ENCODE assay signal across 8 cellular contexts in the genomic region with DNA sequence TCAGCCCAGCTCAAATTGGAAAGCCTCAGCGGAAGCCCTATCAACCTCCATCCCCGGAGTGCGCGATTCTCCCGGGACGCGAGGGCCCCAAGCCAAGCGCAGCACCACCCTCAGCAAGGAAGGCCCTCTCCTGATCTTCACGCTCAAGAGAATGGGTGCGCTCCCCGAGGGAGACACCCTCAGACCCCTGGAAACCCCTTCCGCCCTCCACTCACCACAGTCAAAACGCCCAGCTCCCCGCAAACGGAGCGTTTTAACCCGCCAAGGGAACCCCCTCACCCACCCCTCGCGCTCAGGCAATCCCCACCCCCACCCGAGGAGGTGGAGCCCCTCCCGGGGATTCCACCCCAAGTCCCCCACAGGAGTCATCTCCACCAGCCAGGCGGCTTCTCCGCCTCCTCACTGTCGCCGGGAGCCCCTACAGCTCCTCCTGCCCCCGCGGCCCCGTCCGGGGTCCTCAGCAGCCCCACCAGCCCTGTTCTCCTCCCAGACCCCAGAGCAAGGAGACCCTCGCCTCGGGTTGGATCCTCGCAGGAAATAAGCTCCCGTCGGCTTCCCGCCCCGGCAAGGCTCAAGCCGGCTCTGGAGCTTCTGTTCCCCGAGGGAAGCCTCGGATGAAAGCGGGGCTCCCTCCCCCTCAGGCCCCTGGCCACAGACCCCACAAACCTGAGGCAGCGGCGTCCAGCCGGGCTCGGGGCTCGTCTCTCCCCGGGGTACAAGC. TPM values are rescaled to one million over a fixed set of nuclear protein-coding genes. Genes with fewer than 3 reads are reported as not detected.
DNase-seq lines count a peak whose midpoint lies in the region; ATAC-seq, FAIRE-seq and TF ChIP-seq lines count a peak whose summit lies in the region.

No MANE protein-coding gene starts in this region.

- H3K4me1 ChIP-seq in HepG2 (ENCODE audit: insufficient read depth, low read length), result peaks cover 74% of the 10 kb centered on the region

- TF ChIP-seq EP300 in HepG2 (IDR thresholded peaks at IDR 0.05; ENCODE audit: low read depth in 2 of 2, low read length in 2 of 2), result no peak
- TF ChIP-seq EP300 in HepG2 (CRISPR knock-in tag; IDR thresholded peaks at IDR 0.05; ENCODE audit: borderline replicate concordance), result no peak

- peak overlapping the region; percentile 98 to 100 (median 99) for H3K4me3 ChIP-seq in HepG2 (replicated peaks in 1 of 3; ENCODE audit: insufficient read depth in 1 of 3, low read depth in 2 of 3, low read length in 3 of 3)

- BruUV-seq in HepG2 (replicated peaks; lab: Mats Ljungman, UMichigan), result no TSS peak

- no peak overlapping the region for H2AFZ ChIP-seq in HepG2 (ENCODE audit: low read length)

- H3K4me2 ChIP-seq in HepG2 (ENCODE audit: low read depth, low read length), result peak overlapping the region; percentile 84

- in situ Hi-C loops in HepG2 (cut with HindIII; ENCODE audit: extremely low pct_ligation_motif_present, low pct_unique_long_range_greater_than_20kb), result no loop called here

- CTCF ChIA-PET in HepG2 (lab: Yijun Ruan, JAX; ENCODE audit: low intra/inter-chr PET ratio, low total read pairs), result no interaction called here

- TF ChIP-seq POLR2A in HepG2 (IDR thresholded peaks at IDR 0.05; ENCODE audit: insufficient read depth in 1 of 2, low read depth in 2 of 2, low read length in 2 of 2), result no peak

- DNase-seq in ELR (ENCODE audit: low read depth) (peak; percentile 53), UCSD-AML1 (lab: John Stamatoyannopoulos, UW; ENCODE audit: unreplicated experiment) (peak; percentile 43), HepG2 (ENCODE audit: low spot score) (no peak), HPDE6-E6E7 (ENCODE audit: extremely low spot score) (no peak)
- peak; percentile 38 for DNase-seq in central memory CD4-positive, alpha-beta T cell
- peak; percentile 19 to 35 for DNase-seq in stimulated activated CD4-positive, alpha-beta T cell treated with anti-CD3 and anti-CD28 coated beads, Interleukin-4, amount 100 ng/mL, for 48 hours (ENCODE audit: low read depth in 2 of 2)

- ATAC-seq in HG02973 (IDR thresholded peaks at IDR 0.05; ENCODE audit: unreplicated experiment), result peak; percentile 0
- peak; percentile 36 for ATAC-seq in HepG2
- ATAC-seq in HG03520 (IDR thresholded peaks at IDR 0.05; ENCODE audit: unreplicated experiment), result no peak

- intact Hi-C loops in HepG2 (cut with micrococcal nuclease; ENCODE audit: unreplicated experiment), result no loop called here

- H3K36me3 ChIP-seq in HepG2 (replicated peaks in 1 of 2; ENCODE audit: control insufficient read depth in 1 of 2, insufficient read depth in 2 of 2, low read length in 2 of 2), result peaks cover 0 to 7% of the 10 kb centered on the region in 2 experiments; a peak in 2 of 5 replicates

- no peak for TF ChIP-seq CTCF in HepG2 (CRISPR knock-in tag; IDR thresholded peaks at IDR 0.05)

- no peaks in the 10 kb centered on the region; a peak in 1 of 5 replicates for H3K27me3 ChIP-seq in HepG2 (ENCODE audit: control insufficient read depth in 1 of 2, insufficient read depth in 2 of 2, low read length in 2 of 2)

- POLR2A ChIA-PET in HepG2 (lab: Yijun Ruan, JAX), result interaction anchor here (1.0 to 1.8 kb wide), 6 partner anchors 16 to 408 kb away, joined by 4 to 7 read pairs (median 6); partner anchors contain the start of genes ATP5F1B, NACA, PTGES3 and RBMS2

- peak overlapping the region; percentile 74 for H3K27ac ChIP-seq in HepG2 (ENCODE audit: extremely low read length, insufficient read depth, low read length)

- H4K20me1 ChIP-seq in HepG2 (ENCODE audit: insufficient read depth, low read length), result peaks cover 10% of the 10 kb centered on the region

- TF ChIP-seq RAD21 in HepG2 (CRISPR knock-in tag; IDR thresholded peaks at IDR 0.05), result no peak

- 0% methylated on average over 21 of the region's 46 CpGs for WGBS in HepG2 (ENCODE audit: low lambda C conversion rate)

- no peaks in the 10 kb centered on the region for H3K9me3 ChIP-seq in HepG2 (ENCODE audit: low read length)

- H3K9ac ChIP-seq in HepG2 (ENCODE audit: insufficient read depth, low read depth, low read length), result peak overlapping the region; percentile 92

- peaks cover 67% of the 10 kb centered on the region for H3K79me2 ChIP-seq in HepG2 (ENCODE audit: insufficient read depth, low read length)

- FAIRE-seq in HepG2 (lab: Jason Lieb, UNC), result no peak

TF ChIP-seq in HepG2, 621 proteins besides CTCF, POLR2A, EP300 and RAD21 (continues in another document):
- TF ChIP-seq ZSCAN31 (CRISPR knock-in tag; IDR thresholded peaks at IDR 0.05; ENCODE audit: low read depth) (0 out of 2 replicates have a peak, but pooled peaks have one; percentile 38), HNRNPLL (IDR thresholded peaks at IDR 0.05; ENCODE audit: low read depth, low read length, poor library complexity, severe bottlenecking) (peak; percentile 15)

RNA-seq across cellular contexts. Expression of gene BAZ2A, which starts 0.5 kb away (rescaled TPM):
- 21.8 and 25.5 TPM in 2 replicates for total RNA-seq in HepG2 (2016; rRNA removed; fragmentation: Illumina TruSeq; extraction: Trizol)
- 7.5 and 9.3 TPM in 2 replicates for total RNA-seq in HepG2 (2016; cell fraction: cytosol; rRNA removed; fragmentation: Illumina TruSeq; extraction: Trizol; ENCODE audit: low read depth)
- 19.6 and 20.3 TPM in 2 replicates for total RNA-seq in HepG2 (2016; cell fraction: insoluble cytoplasmic fraction; rRNA removed; fragmentation: Illumina TruSeq; extraction: Trizol)
- total RNA-seq in HepG2 (2016; cell fraction: membrane; rRNA removed; fragmentation: Illumina TruSeq; extraction: Trizol), result 10.4 and 11.5 TPM in 2 replicates
- 26.9 and 27.3 TPM in 2 replicates for total RNA-seq in HepG2 (2016; cell fraction: nucleus; rRNA removed; fragmentation: Illumina TruSeq; extraction: Trizol)
- polyA plus RNA-seq in HepG2 (2011; rRNA removed), result 63.5 and 73.5 TPM in 2 replicates
- polyA plus RNA-seq in HepG2 (2011; cell fraction: cytosol; rRNA removed), result 26.0 and 27.6 TPM in 2 replicates
- 119 and 134 TPM in 2 replicates for polyA plus RNA-seq in HepG2 (2011; cell fraction: nucleus; rRNA removed)
- polyA plus RNA-seq in HepG2 (2012), result 46.0 and 50.1 TPM in 2 replicates
- 0.96 and 1.7 TPM in 2 replicates for polyA plus RNA-seq in HepG2 (2016; cell fraction: cytosol; fragmentation: Illumina TruSeq; extraction: Trizol; ENCODE audit: low read depth)
- 18.5 and 25.0 TPM in 2 replicates for polyA plus RNA-seq in HepG2 (2016; cell fraction: insoluble cytoplasmic fraction; fragmentation: Illumina TruSeq; extraction: Trizol; ENCODE audit: low read depth)
- polyA plus RNA-seq in HepG2 (2016; cell fraction: membrane; fragmentation: Illumina TruSeq; extraction: Trizol; ENCODE audit: low read depth), result 4.6 and 4.7 TPM in 2 replicates
- 52.0 and 52.8 TPM in 2 replicates for polyA plus RNA-seq in HepG2 (2016; cell fraction: nucleus; fragmentation: Illumina TruSeq; extraction: Trizol; ENCODE audit: insufficient read depth, low read depth)
- polyA minus RNA-seq in HepG2 (2011; rRNA and poly(A)+ RNA removed; ENCODE audit: low replicate concordance), result 99.4 and 117 TPM in 2 replicates
- polyA minus RNA-seq in HepG2 (2011; cell fraction: cytosol; rRNA and poly(A)+ RNA removed), result 47.0 and 52.8 TPM in 2 replicates
- 86.6 and 108 TPM in 2 replicates for polyA minus RNA-seq in HepG2 (2011; cell fraction: nucleus; rRNA and poly(A)+ RNA removed)

RNA-seq across cellular contexts. Expression of gene ATP5F1B, which starts 16.2 kb away (rescaled TPM):
- 1,051 and 1,399 TPM in 2 replicates for total RNA-seq in HepG2 (2016; rRNA removed; fragmentation: Illumina TruSeq; extraction: Trizol)
- total RNA-seq in HepG2 (2016; cell fraction: cytosol; rRNA removed; fragmentation: Illumina TruSeq; extraction: Trizol; ENCODE audit: low read depth), result 224 and 228 TPM in 2 replicates
- total RNA-seq in HepG2 (2016; cell fraction: insoluble cytoplasmic fraction; rRNA removed; fragmentation: Illumina TruSeq; extraction: Trizol), result 1,021 and 1,411 TPM in 2 replicates
- 344 and 367 TPM in 2 replicates for total RNA-seq in HepG2 (2016; cell fraction: membrane; rRNA removed; fragmentation: Illumina TruSeq; extraction: Trizol)
- total RNA-seq in HepG2 (2016; cell fraction: nucleus; rRNA removed; fragmentation: Illumina TruSeq; extraction: Trizol), result 359 and 382 TPM in 2 replicates
- 985 and 1,180 TPM in 2 replicates for polyA plus RNA-seq in HepG2 (2011; rRNA removed)
- 961 and 1,057 TPM in 2 replicates for polyA plus RNA-seq in HepG2 (2011; cell fraction: cytosol; rRNA removed)
- polyA plus RNA-seq in HepG2 (2011; cell fraction: nucleus; rRNA removed), result 521 and 614 TPM in 2 replicates
- polyA plus RNA-seq in HepG2 (2012), result 690 and 871 TPM in 2 replicates
- 156 and 174 TPM in 2 replicates for polyA plus RNA-seq in HepG2 (2016; cell fraction: cytosol; fragmentation: Illumina TruSeq; extraction: Trizol; ENCODE audit: low read depth)
- 1,081 and 1,136 TPM in 2 replicates for polyA plus RNA-seq in HepG2 (2016; cell fraction: insoluble cytoplasmic fraction; fragmentation: Illumina TruSeq; extraction: Trizol; ENCODE audit: low read depth)
- polyA plus RNA-seq in HepG2 (2016; cell fraction: membrane; fragmentation: Illumina TruSeq; extraction: Trizol; ENCODE audit: low read depth), result 252 and 280 TPM in 2 replicates
- polyA plus RNA-seq in HepG2 (2016; cell fraction: nucleus; fragmentation: Illumina TruSeq; extraction: Trizol; ENCODE audit: insufficient read depth, low read depth), result 530 and 544 TPM in 2 replicates
- 2,113 and 3,228 TPM in 2 replicates for polyA minus RNA-seq in HepG2 (2011; rRNA and poly(A)+ RNA removed; ENCODE audit: low replicate concordance)
- polyA minus RNA-seq in HepG2 (2011; cell fraction: cytosol; rRNA and poly(A)+ RNA removed), result 569 and 591 TPM in 2 replicates
- 160 and 202 TPM in 2 replicates for polyA minus RNA-seq in HepG2 (2011; cell fraction: nucleus; rRNA and poly(A)+ RNA removed)

RNA-seq across cellular contexts. Expression of gene PTGES3, which starts 58.5 kb away (rescaled TPM):
- 159 and 290 TPM in 2 replicates for total RNA-seq in HepG2 (2016; rRNA removed; fragmentation: Illumina TruSeq; extraction: Trizol)
- total RNA-seq in HepG2 (2016; cell fraction: cytosol; rRNA removed; fragmentation: Illumina TruSeq; extraction: Trizol; ENCODE audit: low read depth), result 36.7 and 44.1 TPM in 2 replicates
- total RNA-seq in HepG2 (2016; cell fraction: insoluble cytoplasmic fraction; rRNA removed; fragmentation: Illumina TruSeq; extraction: Trizol), result 170 and 269 TPM in 2 replicates
- 155 and 168 TPM in 2 replicates for total RNA-seq in HepG2 (2016; cell fraction: membrane; rRNA removed; fragmentation: Illumina TruSeq; extraction: Trizol)
- total RNA-seq in HepG2 (2016; cell fraction: nucleus; rRNA removed; fragmentation: Illumina TruSeq; extraction: Trizol), result 118 and 124 TPM in 2 replicates
- 43.7 and 54.4 TPM in 2 replicates for polyA plus RNA-seq in HepG2 (2011; rRNA removed)
- polyA plus RNA-seq in HepG2 (2011; cell fraction: cytosol; rRNA removed), result 23.9 and 37.8 TPM in 2 replicates
- 16.1 and 21.1 TPM in 2 replicates for polyA plus RNA-seq in HepG2 (2011; cell fraction: nucleus; rRNA removed)
- polyA plus RNA-seq in HepG2 (2012), result 244 and 265 TPM in 2 replicates
- 58.0 and 58.7 TPM in 2 replicates for polyA plus RNA-seq in HepG2 (2016; cell fraction: cytosol; fragmentation: Illumina TruSeq; extraction: Trizol; ENCODE audit: low read depth)
- 452 and 465 TPM in 2 replicates for polyA plus RNA-seq in HepG2 (2016; cell fraction: insoluble cytoplasmic fraction; fragmentation: Illumina TruSeq; extraction: Trizol; ENCODE audit: low read depth)
- polyA plus RNA-seq in HepG2 (2016; cell fraction: membrane; fragmentation: Illumina TruSeq; extraction: Trizol; ENCODE audit: low read depth), result 140 and 145 TPM in 2 replicates
- 228 and 240 TPM in 2 replicates for polyA plus RNA-seq in HepG2 (2016; cell fraction: nucleus; fragmentation: Illumina TruSeq; extraction: Trizol; ENCODE audit: insufficient read depth, low read depth)
- polyA minus RNA-seq in HepG2 (2011; rRNA and poly(A)+ RNA removed; ENCODE audit: low replicate concordance), result 15.3 and 29.9 TPM in 2 replicates
- 57.2 and 64.6 TPM in 2 replicates for polyA minus RNA-seq in HepG2 (2011; cell fraction: cytosol; rRNA and poly(A)+ RNA removed)
- 23.0 and 29.1 TPM in 2 replicates for polyA minus RNA-seq in HepG2 (2011; cell fraction: nucleus; rRNA and poly(A)+ RNA removed)

Comparison
In these comparisons a context has a peak if more than half of its experiments do, and no peak if none do; other contexts are left out.
1. DNase-seq: peak in ELR (single experiment), UCSD-AML1 (single experiment), central memory CD4-positive, alpha-beta T cell (single experiment) and stimulated activated CD4-positive, alpha-beta T cell treated with anti-CD3 and anti-CD28 coated beads, Interleukin-4, amount 100 ng/mL, for 48 hours (2 of 2); none in HepG2 (single experiment) and HPDE6-E6E7 (single experiment).